In genomic region chr17:7207120-7208001, GRCh38 we compare ENCODE assay signal across 12 cellular contexts. TPM values are rescaled to one million over a fixed set of nuclear protein-coding genes. Genes with fewer than 3 reads are reported as not detected.
DNase-seq lines count a peak whose midpoint lies in the region; TF ChIP-seq lines count a peak whose summit lies in the region.
"Had no signal": no experiment of that assay in that cellular context is flagged by ENCODE, and none has a peak within 500 bp of the region (broad histone marks: within the 10 kb centered on the region; RNA-seq: fewer than 3 reads in every experiment).

No MANE protein-coding gene starts in this region.

- H3K4me2 ChIP-seq in mesendoderm (ENCODE audit: low read length): no peak overlapping the region

- H3K27me3 Mint-ChIP-seq in MCF 10A (ENCODE audit: insufficient read depth, unreplicated experiment): peaks cover 18% of the 10 kb centered on the region
- peaks cover 7% of the 10 kb centered on the region for H3K27me3 Mint-ChIP-seq in brain
- peaks cover 20% of the 10 kb centered on the region for H3K27me3 Mint-ChIP-seq in type B pancreatic cell

- H3K9ac ChIP-seq in mesendoderm (ENCODE audit: low read length): peak overlapping the region; percentile 20

- H3K4me3 Mint-ChIP-seq in MCF 10A (ENCODE audit: unreplicated experiment): no peak overlapping the region
- H3K4me3 Mint-ChIP-seq in brain: peak overlapping the region; percentile 15 to 86 (median 84)
- H3K4me3 Mint-ChIP-seq in type B pancreatic cell: peak overlapping the region; percentile 46

- H3K27ac ChIP-seq in breast epithelium: peak overlapping the region; percentile 17 to 32
- H3K27ac ChIP-seq in mesendoderm (ENCODE audit: low read depth, low read length): no peak overlapping the region

- no peak overlapping the region for H3K4ac ChIP-seq in mesendoderm (ENCODE audit: low read depth, low read length)

- peaks cover 8% of the 10 kb centered on the region for H3K79me2 ChIP-seq in mesendoderm (ENCODE audit: control insufficient read depth, insufficient read depth, low read length)

- H2BK15ac ChIP-seq in mesendoderm (replicated peaks; ENCODE audit: low read depth): no peak overlapping the region

- H3K4me1 Mint-ChIP-seq in MCF 10A (ENCODE audit: insufficient read depth, unreplicated experiment) (no peaks in the 10 kb centered on the region), brain (peaks cover 88% of the 10 kb centered on the region), type B pancreatic cell (ENCODE audit: unreplicated experiment) (peaks cover 53% of the 10 kb centered on the region)

- H3K36me3 ChIP-seq in breast epithelium (no peaks in the 10 kb centered on the region), mesendoderm (ENCODE audit: control insufficient read depth, insufficient read depth, low read length) (peaks cover 3% of the 10 kb centered on the region)

- H3K79me1 ChIP-seq in mesendoderm (ENCODE audit: low read length): peaks cover 15% of the 10 kb centered on the region

- BruUV-seq in MCF 10A (replicated peaks; lab: Mats Ljungman, UMichigan): no TSS peak

- H3K9me3 ChIP-seq in breast epithelium: no peaks in the 10 kb centered on the region

- H2BK5ac ChIP-seq in mesendoderm (ENCODE audit: low read length): no peak overlapping the region

- H3K27ac Mint-ChIP-seq in MCF 10A (ENCODE audit: low read depth, unreplicated experiment) (no peak overlapping the region), brain (peak overlapping the region; percentile 91 to 98 (median 98)), type B pancreatic cell (no peak overlapping the region)

- no peak for TF ChIP-seq POLR2A in breast epithelium (IDR thresholded peaks at IDR 0.05)

- CTCF ChIA-PET in MCF 10A (lab: Yijun Ruan, JAX): interaction anchor here (0.6 kb wide), 1 partner anchor 30 kb away, joined by 3 read pairs; no protein-coding TSS in a partner anchor

- intact Hi-C loops in breast epithelium (cut with DNase I; ENCODE audit: low total_unique reads) (no loop called here), MCF 10A (cut with micrococcal nuclease) (no loop called here)

- H3K27me3 ChIP-seq in breast epithelium (no peaks in the 10 kb centered on the region), mesendoderm (ENCODE audit: insufficient read depth, low read length, poor library complexity) (no peaks in the 10 kb centered on the region)

- H3K36me3 Mint-ChIP-seq in MCF 10A (ENCODE audit: insufficient read depth, unreplicated experiment) (peaks cover 9% of the 10 kb centered on the region), brain (peaks cover 18% of the 10 kb centered on the region), type B pancreatic cell (peaks cover 5% of the 10 kb centered on the region)

- no peak overlapping the region for H4K8ac ChIP-seq in mesendoderm (ENCODE audit: low read depth, low read length)

- TF ChIP-seq CTCF in breast epithelium (IDR thresholded peaks at IDR 0.05) (no peak), MCF 10A (IDR thresholded peaks at IDR 0.05; ENCODE audit: unreplicated experiment) (no peak), brain (conservative IDR thresholded peaks at IDR 0.05) (no peak), type B pancreatic cell (conservative IDR thresholded peaks at IDR 0.05) (no peak)

- no peak overlapping the region for H3K23ac ChIP-seq in mesendoderm (ENCODE audit: low read length)

- POLR2A ChIA-PET in MCF 10A (lab: Yijun Ruan, JAX): interaction anchor here (0.6 kb wide), 1 partner anchor 683 kb away, joined by 3 read pairs; no protein-coding TSS in a partner anchor

- H3K56ac ChIP-seq in mesendoderm (ENCODE audit: low read length): peak overlapping the region; percentile 85

- peak overlapping the region; percentile 5 for H3K18ac ChIP-seq in mesendoderm (ENCODE audit: low read length)

- H2BK120ac ChIP-seq in mesendoderm (ENCODE audit: low read depth, low read length): no peak overlapping the region

- H4K5ac ChIP-seq in mesendoderm (ENCODE audit: low read length): no peak overlapping the region

- H3K4me1 ChIP-seq in breast epithelium (no peaks in the 10 kb centered on the region), mesendoderm (ENCODE audit: control insufficient read depth, low read depth, low read length) (peaks cover 20% of the 10 kb centered on the region)

- no peak for DNase-seq in breast epithelium (ENCODE audit: low spot score in 2 of 2)
- no peak for DNase-seq in MCF 10A (ENCODE audit: unreplicated experiment)
- no peak for DNase-seq in mesendoderm
- no peak for DNase-seq in type B pancreatic cell (ENCODE audit: extremely low spot score, unreplicated experiment)
- no peak for DNase-seq in AG08395 (ENCODE audit: low spot score)
- no peak for DNase-seq in MV-4-11 (lab: John Stamatoyannopoulos, UW)
- no peak for DNase-seq in activated CD4-positive, alpha-beta T cell treated with anti-CD3 and anti-CD28 coated beads for 48 hours
- DNase-seq: hippocampal formation, MM.1S, NCI-H510A, SIG-M5 had no signal

- no peaks in the 10 kb centered on the region for H3K9me3 Mint-ChIP-seq in MCF 10A (ENCODE audit: unreplicated experiment)
- no peaks in the 10 kb centered on the region for H3K9me3 Mint-ChIP-seq in brain
- H3K9me3 Mint-ChIP-seq in type B pancreatic cell: no peaks in the 10 kb centered on the region

- H2AK5ac ChIP-seq in mesendoderm (ENCODE audit: low read length): no peak overlapping the region

- no CpG with 5 or more reads among the region's 24 CpGs for WGBS in mesendoderm (ENCODE audit: extremely low coverage, insufficient coverage, low lambda C conversion rate)

- H3K4me3 ChIP-seq in breast epithelium (peak overlapping the region in 1 of 3 donors; percentile 11), mesendoderm (ENCODE audit: low read length) (no peak overlapping the region)

RNA-seq across cellular contexts. Expression of gene DLG4, which starts 12.3 kb away (rescaled TPM):
- total RNA-seq in breast epithelium (10 to 100 TPM in 2 of 3 donors, 1 to 10 TPM in 1; 7.2 to 18.4 (median 11.1) TPM), MCF 10A (2022) (7.6 TPM in 2 replicates), type B pancreatic cell (ENCODE audit: low replicate concordance) (7.8 and 46.1 TPM in 2 replicates)
- polyA plus RNA-seq in brain (ENCODE audit: insufficient read depth, low read depth, low replicate concordance): 109 TPM
- polyA plus RNA-seq in mesendoderm (2013, experiment 1 of 2): 15.9 TPM
- polyA plus RNA-seq in mesendoderm (2013, experiment 2 of 2): 14.2 TPM

RNA-seq across cellular contexts. Expression of gene ACADVL, which starts 12.4 kb away (rescaled TPM):
- total RNA-seq in breast epithelium (1,000 to 10,000 TPM in 1 of 3 donors, 100 to 1,000 TPM in 2; 421 to 1,002 (median 829) TPM), MCF 10A (2022) (387 and 413 TPM in 2 replicates), type B pancreatic cell (ENCODE audit: low replicate concordance) (573 and 617 TPM in 2 replicates)
- 229 TPM for polyA plus RNA-seq in brain (ENCODE audit: insufficient read depth, low read depth, low replicate concordance)
- 129 TPM for polyA plus RNA-seq in mesendoderm (2013, experiment 1 of 2)
- 129 TPM for polyA plus RNA-seq in mesendoderm (2013, experiment 2 of 2)

RNA-seq across cellular contexts. Expression of gene DVL2, which starts 27.0 kb away (rescaled TPM):
- total RNA-seq in breast epithelium (10 to 100 TPM; 32.0 to 58.2 (median 47.9) TPM), MCF 10A (2022) (34.9 and 37.4 TPM in 2 replicates), type B pancreatic cell (ENCODE audit: low replicate concordance) (62.8 and 93.9 TPM in 2 replicates)
- 49.5 TPM for polyA plus RNA-seq in brain (ENCODE audit: insufficient read depth, low read depth, low replicate concordance)
- polyA plus RNA-seq in mesendoderm (2013, experiment 1 of 2): 25.9 TPM
- polyA plus RNA-seq in mesendoderm (2013, experiment 2 of 2): 25.1 TPM

RNA-seq across cellular contexts. Expression of gene ASGR1, which starts 28.2 kb away (rescaled TPM):
- total RNA-seq in breast epithelium: 1 to 10 TPM; 1.0 to 1.4 (median 1.3) TPM
- 0.37 and 0.59 TPM in 2 replicates for total RNA-seq in MCF 10A (2022)
- polyA plus RNA-seq in brain (ENCODE audit: insufficient read depth, low read depth, low replicate concordance): 13.4 TPM
- polyA plus RNA-seq in mesendoderm (2013, experiment 1 of 2): 3.4 TPM
- 3.7 TPM for polyA plus RNA-seq in mesendoderm (2013, experiment 2 of 2)
- total RNA-seq in type B pancreatic cell (ENCODE audit: low replicate concordance): 7.5 and 9.7 TPM in 2 replicates

RNA-seq across cellular contexts. Expression of gene PHF23, which starts 31.9 kb away (rescaled TPM):
- total RNA-seq in breast epithelium: 10 to 100 TPM; 22.1 to 40.4 (median 37.7) TPM
- 41.8 and 47.1 TPM in 2 replicates for total RNA-seq in MCF 10A (2022)
- 40.9 TPM for polyA plus RNA-seq in brain (ENCODE audit: insufficient read depth, low read depth, low replicate concordance)
- polyA plus RNA-seq in mesendoderm (2013, experiment 1 of 2): 80.4 TPM
- polyA plus RNA-seq in mesendoderm (2013, experiment 2 of 2): 80.7 TPM
- total RNA-seq in type B pancreatic cell (ENCODE audit: low replicate concordance): 42.8 and 61.1 TPM in 2 replicates

Comparison
In these comparisons a context has a peak if more than half of its experiments do, and no peak if none do; other contexts are left out.
1. H3K27ac Mint-ChIP-seq: peak in brain (5 of 5); none in MCF 10A (single experiment) and type B pancreatic cell (single experiment).